ENCODE assay signal across 1 cellular context in the genomic region with DNA sequence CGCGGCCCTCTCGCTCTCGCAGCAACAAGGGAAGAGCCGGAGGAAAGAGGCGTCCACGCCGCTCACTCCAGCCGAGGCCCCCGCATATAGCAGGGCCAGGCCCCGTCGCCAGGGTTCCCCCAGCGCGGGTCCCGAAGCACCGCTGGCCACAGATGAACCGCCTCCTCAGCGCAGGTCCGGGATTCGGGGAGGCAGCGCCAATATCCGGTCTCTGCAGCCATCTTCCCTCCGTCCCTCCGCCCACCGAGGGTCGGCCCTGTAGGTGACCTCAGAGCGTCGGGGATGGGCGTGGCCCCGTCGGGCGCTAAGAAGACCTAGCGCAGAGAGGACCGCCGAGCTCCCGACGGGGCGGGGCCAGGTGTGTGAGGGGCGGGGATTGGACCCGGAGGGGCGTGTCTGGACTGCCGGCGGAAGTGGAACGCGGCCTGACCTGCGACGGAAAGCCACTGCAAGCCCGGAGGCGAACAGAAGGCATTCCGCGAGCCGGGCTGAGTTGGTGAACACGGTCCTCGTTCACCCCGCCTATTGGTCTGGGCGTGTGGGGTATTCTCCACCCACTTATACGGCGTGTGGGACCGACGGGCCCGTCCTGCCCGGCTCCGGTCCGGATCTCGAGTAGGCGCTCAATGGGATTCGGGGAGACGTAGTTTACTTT.
A peak's percentile ranks its signal among the peaks of the same experiment; 100 is the strongest.
TF ChIP-seq lines count a peak whose summit lies in the region.

No MANE protein-coding gene starts in this region.

TF ChIP-seq in HepG2, 621 proteins besides CTCF, POLR2A, EP300 and RAD21 (continued from another document and continues in another):
- peak; percentile 85 for TF ChIP-seq PRDM15 (CRISPR knock-in tag; IDR thresholded peaks at IDR 0.05)
- TF ChIP-seq ATF2 (CRISPR knock-in tag; IDR thresholded peaks at IDR 0.05), result peak; percentile 71
- 0 out of 2 replicates have a peak, but pooled peaks have one; percentile 12 for TF ChIP-seq REL (CRISPR knock-in tag; conservative IDR thresholded peaks at IDR 0.05)
- TF ChIP-seq YY1 (IDR thresholded peaks at IDR 0.05; ENCODE audit: insufficient read depth, insufficient replicate concordance, low read depth, low read length), result peak; percentile 92
- TF ChIP-seq EED (CRISPR knock-in tag; IDR thresholded peaks at IDR 0.05), result 0 out of 2 replicates have a peak, but pooled peaks have one; percentile 9
- TF ChIP-seq, protein P1, sequence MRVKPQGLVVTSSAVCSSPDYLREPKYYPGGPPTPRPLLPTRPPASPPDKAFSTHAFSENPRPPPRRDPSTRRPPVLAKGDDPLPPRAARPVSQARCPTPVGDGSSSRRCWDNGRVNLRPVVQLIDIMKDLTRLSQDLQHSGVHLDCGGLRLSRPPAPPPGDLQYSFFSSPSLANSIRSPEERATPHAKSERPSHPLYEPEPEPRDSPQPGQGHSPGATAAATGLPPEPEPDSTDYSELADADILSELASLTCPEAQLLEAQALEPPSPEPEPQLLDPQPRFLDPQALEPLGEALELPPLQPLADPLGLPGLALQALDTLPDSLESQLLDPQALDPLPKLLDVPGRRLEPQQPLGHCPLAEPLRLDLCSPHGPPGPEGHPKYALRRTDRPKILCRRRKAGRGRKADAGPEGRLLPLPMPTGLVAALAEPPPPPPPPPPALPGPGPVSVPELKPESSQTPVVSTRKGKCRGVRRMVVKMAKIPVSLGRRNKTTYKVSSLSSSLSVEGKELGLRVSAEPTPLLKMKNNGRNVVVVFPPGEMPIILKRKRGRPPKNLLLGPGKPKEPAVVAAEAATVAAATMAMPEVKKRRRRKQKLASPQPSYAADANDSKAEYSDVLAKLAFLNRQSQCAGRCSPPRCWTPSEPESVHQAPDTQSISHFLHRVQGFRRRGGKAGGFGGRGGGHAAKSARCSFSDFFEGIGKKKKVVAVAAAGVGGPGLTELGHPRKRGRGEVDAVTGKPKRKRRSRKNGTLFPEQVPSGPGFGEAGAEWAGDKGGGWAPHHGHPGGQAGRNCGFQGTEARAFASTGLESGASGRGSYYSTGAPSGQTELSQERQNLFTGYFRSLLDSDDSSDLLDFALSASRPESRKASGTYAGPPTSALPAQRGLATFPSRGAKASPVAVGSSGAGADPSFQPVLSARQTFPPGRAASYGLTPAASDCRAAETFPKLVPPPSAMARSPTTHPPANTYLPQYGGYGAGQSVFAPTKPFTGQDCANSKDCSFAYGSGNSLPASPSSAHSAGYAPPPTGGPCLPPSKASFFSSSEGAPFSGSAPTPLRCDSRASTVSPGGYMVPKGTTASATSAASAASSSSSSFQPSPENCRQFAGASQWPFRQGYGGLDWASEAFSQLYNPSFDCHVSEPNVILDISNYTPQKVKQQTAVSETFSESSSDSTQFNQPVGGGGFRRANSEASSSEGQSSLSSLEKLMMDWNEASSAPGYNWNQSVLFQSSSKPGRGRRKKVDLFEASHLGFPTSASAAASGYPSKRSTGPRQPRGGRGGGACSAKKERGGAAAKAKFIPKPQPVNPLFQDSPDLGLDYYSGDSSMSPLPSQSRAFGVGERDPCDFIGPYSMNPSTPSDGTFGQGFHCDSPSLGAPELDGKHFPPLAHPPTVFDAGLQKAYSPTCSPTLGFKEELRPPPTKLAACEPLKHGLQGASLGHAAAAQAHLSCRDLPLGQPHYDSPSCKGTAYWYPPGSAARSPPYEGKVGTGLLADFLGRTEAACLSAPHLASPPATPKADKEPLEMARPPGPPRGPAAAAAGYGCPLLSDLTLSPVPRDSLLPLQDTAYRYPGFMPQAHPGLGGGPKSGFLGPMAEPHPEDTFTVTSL (CRISPR knock-in tag; IDR thresholded peaks at IDR 0.05; ENCODE audit: borderline replicate concordance), result no peak; the same call in 1 of the 2 replicates
- TF ChIP-seq RAD51 (IDR thresholded peaks at IDR 0.05; ENCODE audit: borderline replicate concordance), result no peak
- TF ChIP-seq ZNF841 (CRISPR knock-in tag; IDR thresholded peaks at IDR 0.05; ENCODE audit: borderline replicate concordance), result no peak
- no peak for TF ChIP-seq ZFAT (CRISPR knock-in tag; conservative IDR thresholded peaks at IDR 0.05)
- TF ChIP-seq PATZ1 (CRISPR knock-in tag; IDR thresholded peaks at IDR 0.05), result peak; percentile 40; the same call in 1 of the 2 replicates
- TF ChIP-seq ZNF382 (CRISPR knock-in tag; IDR thresholded peaks at IDR 0.05; ENCODE audit: borderline replicate concordance), result no peak
- 0 out of 2 replicates have a peak, but pooled peaks have one; percentile 69 for TF ChIP-seq ZFP90 (CRISPR knock-in tag; IDR thresholded peaks at IDR 0.05; ENCODE audit: borderline replicate concordance)
- TF ChIP-seq ZNF782 (CRISPR knock-in tag; IDR thresholded peaks at IDR 0.05; ENCODE audit: borderline replicate concordance), result no peak
- no peak for TF ChIP-seq ZNF7 (CRISPR knock-in tag; IDR thresholded peaks at IDR 0.05)
- no peak for TF ChIP-seq PRMT3 (CRISPR knock-in tag; IDR thresholded peaks at IDR 0.05; ENCODE audit: borderline replicate concordance, low read depth)
- TF ChIP-seq TFE3 (CRISPR knock-in tag; IDR thresholded peaks at IDR 0.05), result peak; percentile 64
- TF ChIP-seq ZSCAN5A (CRISPR knock-in tag; IDR thresholded peaks at IDR 0.05; ENCODE audit: borderline replicate concordance), result peak; percentile 87; the same call in 1 of the 2 replicates
- TF ChIP-seq ZNF883 (CRISPR knock-in tag; IDR thresholded peaks at IDR 0.05; ENCODE audit: not compliant biosample characterization), result no peak
- peak; percentile 76 for TF ChIP-seq UBTF (CRISPR knock-in tag; IDR thresholded peaks at IDR 0.05)
- no peak for TF ChIP-seq HNRNPL (IDR thresholded peaks at IDR 0.05; ENCODE audit: low read depth, low read length)
- TF ChIP-seq RXRA (CRISPR knock-in tag; IDR thresholded peaks at IDR 0.05), result peak; percentile 57
- TF ChIP-seq ARNT2 (CRISPR knock-in tag; IDR thresholded peaks at IDR 0.05; ENCODE audit: low read depth), result 0 out of 2 replicates have a peak, but pooled peaks have one; percentile 20
- no peak for TF ChIP-seq JARID2 (CRISPR knock-in tag; IDR thresholded peaks at IDR 0.05; ENCODE audit: insufficient replicate concordance)
- TF ChIP-seq ZNF543 (CRISPR knock-in tag; IDR thresholded peaks at IDR 0.05), result peak; percentile 75; the same call in 1 of the 2 replicates
- TF ChIP-seq FOXC1 (CRISPR knock-in tag; IDR thresholded peaks at IDR 0.05; ENCODE audit: borderline replicate concordance), result peak; percentile 27; the same call in 1 of the 2 replicates
- TF ChIP-seq CEBPG (CRISPR knock-in tag; IDR thresholded peaks at IDR 0.05), result no peak; the same call in 1 of the 2 replicates
- no peak for TF ChIP-seq DDIT3 (CRISPR knock-in tag; IDR thresholded peaks at IDR 0.05)
- no peak for TF ChIP-seq ZNF44 (CRISPR knock-in tag; IDR thresholded peaks at IDR 0.05)
- peak; percentile 78 for TF ChIP-seq ZFX (CRISPR knock-in tag; IDR thresholded peaks at IDR 0.05; ENCODE audit: low read depth)
- 0 out of 2 replicates have a peak, but pooled peaks have one; percentile 35 for TF ChIP-seq ZBTB8A (CRISPR knock-in tag; IDR thresholded peaks at IDR 0.05; ENCODE audit: borderline replicate concordance, low read depth)
- TF ChIP-seq ZNF234 (CRISPR knock-in tag; conservative IDR thresholded peaks at IDR 0.05), result no peak
- TF ChIP-seq EHMT2 (IDR thresholded peaks at IDR 0.05; ENCODE audit: borderline replicate concordance, low read depth, low read length), result no peak
- peak; percentile 76 for TF ChIP-seq ZNF790 (CRISPR knock-in tag; IDR thresholded peaks at IDR 0.05; ENCODE audit: borderline replicate concordance)
